9 cellular contexts compared by ENCODE assay signal in genomic region chr12:7994731-7995205, GRCh38. TPM values are rescaled to one million over a fixed set of nuclear protein-coding genes. Genes with fewer than 3 reads are reported as not detected.
DNase-seq lines count a peak whose midpoint lies in the region; ATAC-seq and TF ChIP-seq lines count a peak whose summit lies in the region.
"Had no signal": no experiment of that assay in that cellular context is flagged by ENCODE, and none has a peak within 500 bp of the region (broad histone marks: within the 10 kb centered on the region; RNA-seq: fewer than 3 reads in every experiment).

No MANE protein-coding gene starts in this region.

- H3K4me3 ChIP-seq in GM23338: no peak overlapping the region
- no peak overlapping the region for H3K4me3 ChIP-seq in kidney epithelial cell (ENCODE audit: low read depth, low read length)
- no peak overlapping the region for H3K4me3 ChIP-seq in BE2C (ENCODE audit: low read depth, low read length)

- H3K9me3 ChIP-seq in BE2C: no peaks in the 10 kb centered on the region

- H3K4me2 ChIP-seq in GM23338: no peak overlapping the region

- CTCF ChIA-PET in WTC11 (lab: Charles Lee): interaction anchor here (0.6 to 4.0 kb wide), 21 partner anchors 8 to 802 kb away, joined by 3 to 54 read pairs (median 4); partner anchors contain the start of gene SLC2A3

- H3K4me3 Mint-ChIP-seq in GM23338: no peak overlapping the region
- H3K4me3 Mint-ChIP-seq in WTC11: 0 out of 2 replicates have a peak overlapping the region, but pooled peaks have one; percentile 33
- H3K4me3 Mint-ChIP-seq: immature natural killer cell had no signal

- H3K4me1 Mint-ChIP-seq in GM23338: peaks cover 11% of the 10 kb centered on the region
- peaks cover 12% of the 10 kb centered on the region for H3K4me1 Mint-ChIP-seq in WTC11

- H3K79me2 ChIP-seq in GM23338 (replicated peaks; ENCODE audit: insufficient read depth): no peaks in the 10 kb centered on the region

- no peaks in the 10 kb centered on the region for H3K9me2 ChIP-seq in GM23338 (ENCODE audit: insufficient read depth)

- DNase-seq in AG09319 (ENCODE audit: extremely low read depth, low read depth) (peak; percentile 75), GM23338 (ENCODE audit: low spot score) (peak; percentile 43), WTC11 (ENCODE audit: low spot score) (peak; percentile 25), kidney epithelial cell (ENCODE audit: low read depth) (peak; percentile 48), SIG-M5 treated with dmso at 0.1 percent for 504 hours (lab: John Stamatoyannopoulos, UW; ENCODE audit: unreplicated experiment) (no peak), BE2C (no peak), DMS153 treated with DMSO at 0.1 percent for 48 hours (lab: John Stamatoyannopoulos, UW; ENCODE audit: unreplicated experiment) (no peak)

- POLR2A ChIA-PET in WTC11 (lab: Charles Lee): interaction anchor here (0.6 to 1.2 kb wide), 3 partner anchors 31 to 62 kb away, joined by 3 to 4 read pairs (median 3); no protein-coding TSS in a partner anchor

- H2AFZ ChIP-seq in GM23338: 0 out of 2 replicates have a peak overlapping the region, but pooled peaks have one; percentile 28

- H3K27ac Mint-ChIP-seq in GM23338 (no peak overlapping the region), WTC11 (no peak overlapping the region)

- H3K36me3 Mint-ChIP-seq in GM23338 (ENCODE audit: low read depth): peaks cover 26% of the 10 kb centered on the region
- peaks cover 25% of the 10 kb centered on the region for H3K36me3 Mint-ChIP-seq in WTC11
- H3K36me3 Mint-ChIP-seq: immature natural killer cell had no signal

- H3F3A ChIP-seq in GM23338 (replicated peaks; ENCODE audit: low read depth): no peaks in the 10 kb centered on the region

- H3K27me3 Mint-ChIP-seq in GM23338 (ENCODE audit: insufficient read depth, low read depth, poor library complexity) (peaks cover 2% of the 10 kb centered on the region), WTC11 (ENCODE audit: low read depth) (no peaks in the 10 kb centered on the region)

- no peaks in the 10 kb centered on the region for H4K20me1 ChIP-seq in GM23338 (replicated peaks; ENCODE audit: insufficient read depth)

- H3K9me3 Mint-ChIP-seq in GM23338 (peaks cover 33% of the 10 kb centered on the region), WTC11 (peaks cover 24% of the 10 kb centered on the region)
- H3K9me3 Mint-ChIP-seq: immature natural killer cell had no signal

- no peaks in the 10 kb centered on the region for H3K27me3 ChIP-seq in GM23338 (ENCODE audit: insufficient read depth)
- no peaks in the 10 kb centered on the region for H3K27me3 ChIP-seq in kidney epithelial cell (ENCODE audit: control insufficient read depth, insufficient read depth, low read length)
- no peaks in the 10 kb centered on the region for H3K27me3 ChIP-seq in BE2C

- ATAC-seq in GM23338 (peak; percentile 55), WTC11 (peak; percentile 72), HG03108 (IDR thresholded peaks at IDR 0.05; ENCODE audit: unreplicated experiment) (no peak)

- no peaks in the 10 kb centered on the region for H3K36me3 ChIP-seq in GM23338 (ENCODE audit: insufficient read depth)
- H3K36me3 ChIP-seq in kidney epithelial cell (ENCODE audit: control insufficient read depth, insufficient read depth, low read length): no peaks in the 10 kb centered on the region
- no peaks in the 10 kb centered on the region for H3K36me3 ChIP-seq in BE2C

- TF ChIP-seq CTCF in AG09319 (IDR thresholded peaks at IDR 0.05; ENCODE audit: low read depth, low read length) (no peak), GM23338 (conservative IDR thresholded peaks at IDR 0.05; ENCODE audit: low read depth in 2 of 2) (no peak), WTC11 (IDR thresholded peaks at IDR 0.05) (no peak), kidney epithelial cell (IDR thresholded peaks at IDR 0.05; ENCODE audit: insufficient read depth, low read length, poor library complexity, severe bottlenecking) (no peak), BE2C (IDR thresholded peaks at IDR 0.05; ENCODE audit: low read depth, low read length) (no peak)

- peaks cover 21% of the 10 kb centered on the region; the same call in 1 of the 2 replicates for H3K4me1 ChIP-seq in GM23338 (ENCODE audit: insufficient read depth)
- no peaks in the 10 kb centered on the region for H3K4me1 ChIP-seq in BE2C

- no peak overlapping the region for H3K27ac ChIP-seq in GM23338 (ENCODE audit: low read depth)

TF ChIP-seq in GM23338, 12 proteins besides CTCF, POLR2A, EP300 and RAD21 (continues in another document):
- TF ChIP-seq EZH2 (IDR thresholded peaks at IDR 0.05; ENCODE audit: low read depth, unreplicated experiment) (no peak), CREB1 (CRISPR knock-in tag; IDR thresholded peaks at IDR 0.05; ENCODE audit: low read depth) (no peak), EZH2phosphoT487 (IDR thresholded peaks at IDR 0.05; ENCODE audit: unreplicated experiment) (no peak), STAT1 (IDR thresholded peaks at IDR 0.05; ENCODE audit: unreplicated experiment) (no peak), POLR2AphosphoS5 (IDR thresholded peaks at IDR 0.05; ENCODE audit: low read depth) (no peak), NANOG (IDR thresholded peaks at IDR 0.05; ENCODE audit: borderline replicate concordance) (no peak)

TF ChIP-seq in WTC11, 78 proteins besides CTCF, POLR2A, EP300 and RAD21:
- no peak for TF ChIP-seq CREB1 (CRISPR knock-in tag; IDR thresholded peaks at IDR 0.05)
- no peak for TF ChIP-seq ESRRA (CRISPR knock-in tag; IDR thresholded peaks at IDR 0.05; ENCODE audit: borderline replicate concordance)
- TF ChIP-seq OVOL2 (CRISPR knock-in tag; IDR thresholded peaks at IDR 0.05; ENCODE audit: borderline replicate concordance): no peak
- TF ChIP-seq SOX15 (CRISPR knock-in tag; IDR thresholded peaks at IDR 0.05): no peak
- no peak for TF ChIP-seq ZMAT4 (CRISPR knock-in tag; IDR thresholded peaks at IDR 0.05)
- TF ChIP-seq ELF4 (CRISPR knock-in tag; IDR thresholded peaks at IDR 0.05; ENCODE audit: low read depth): no peak
- no peak for TF ChIP-seq RORB (CRISPR knock-in tag; IDR thresholded peaks at IDR 0.05)
- no peak for TF ChIP-seq FOXJ3 (CRISPR knock-in tag; IDR thresholded peaks at IDR 0.05; ENCODE audit: borderline replicate concordance)

RNA-seq across cellular contexts. Expression of gene FOXJ2, which starts 37.7 kb away (rescaled TPM):
- total RNA-seq in GM23338 (2014; rRNA removed; shearing (Covaris generic)): 7.8 and 10.4 TPM in 2 replicates
- 4.1 and 4.9 TPM in 2 replicates for polyA plus RNA-seq in GM23338 (2016; fragmentation: Nextera tagmentation; extraction: Ambion mirVana)
- total RNA-seq in WTC11 (2021) (10.3 to 12.7 TPM (median 10.4 TPM) in 3 replicates), kidney epithelial cell (14.8 and 15.3 TPM in 2 replicates)
- polyA plus RNA-seq in BE2C (2012; ENCODE audit: insufficient read depth, insufficient read length, low read depth): 7.6 TPM

RNA-seq across cellular contexts. Expression of gene SLC2A3, which starts 58.8 kb away (rescaled TPM):
- 388 and 451 TPM in 2 replicates for total RNA-seq in GM23338 (2014; rRNA removed; shearing (Covaris generic))
- polyA plus RNA-seq in GM23338 (2016; fragmentation: Nextera tagmentation; extraction: Ambion mirVana): 199 and 208 TPM in 2 replicates
- 717 to 819 TPM (median 816 TPM) in 3 replicates for total RNA-seq in WTC11 (2021)
- total RNA-seq in kidney epithelial cell: 19.0 and 21.7 TPM in 2 replicates
- 3.7 TPM for polyA plus RNA-seq in BE2C (2012; ENCODE audit: insufficient read depth, insufficient read length, low read depth)

Comparison
In these comparisons a context has a peak if more than half of its experiments do, and no peak if none do; other contexts are left out.
1. DNase-seq: peak in AG09319 (single experiment), GM23338 (single experiment), WTC11 (single experiment) and kidney epithelial cell (single experiment); none in SIG-M5 treated with dmso at 0.1 percent for 504 hours (single experiment), BE2C (single experiment) and DMS153 treated with DMSO at 0.1 percent for 48 hours (single experiment).
2. RNA of gene SLC2A3, which starts 58.8 kb away (total RNA-seq): 717 to 819 TPM in WTC11 and 388 to 451 TPM in GM23338; 19.0 to 21.7 TPM in kidney epithelial cell; every median in the first group is over 10 times any median in the second.